14 cellular contexts compared by ENCODE assay signal in genomic region chr1:221810406-221810805, GRCh38.
DNase-seq lines count a peak whose midpoint lies in the region; ATAC-seq, FAIRE-seq and TF ChIP-seq lines count a peak whose summit lies in the region.
"Had no signal": no experiment of that assay in that cellular context is flagged by ENCODE, and none has a peak within 500 bp of the region (broad histone marks: within the 10 kb centered on the region; RNA-seq: fewer than 3 reads in every experiment).

No MANE protein-coding gene starts in this region.

- H3K27me3 ChIP-seq in keratinocyte (ENCODE audit: control insufficient read depth, extremely low read depth, insufficient read depth, low read length) (no peaks in the 10 kb centered on the region), ascending aorta (no peaks in the 10 kb centered on the region)
- H3K27me3 ChIP-seq: thyroid gland had no signal

- H3K4me3 ChIP-seq in keratinocyte (ENCODE audit: control insufficient read depth in 2 of 3, extremely low read depth in 1 of 3, insufficient read depth in 2 of 3, low read depth in 1 of 3, low read length in 3 of 3) (no peak overlapping the region), ascending aorta (no peak overlapping the region)
- H3K4me3 ChIP-seq: psoas muscle, thyroid gland had no signal

- peak overlapping the region; percentile 33 for H3K4me2 ChIP-seq in keratinocyte (ENCODE audit: control insufficient read depth, extremely low read depth, insufficient read depth, low read depth, low read length)

- no peaks in the 10 kb centered on the region for H4K20me1 ChIP-seq in keratinocyte (ENCODE audit: control insufficient read depth, extremely low read depth, insufficient read depth, low read length)

- H3K9me3 ChIP-seq in keratinocyte (ENCODE audit: control insufficient read depth, low read depth, low read length) (no peaks in the 10 kb centered on the region), ascending aorta (no peaks in the 10 kb centered on the region)
- H3K9me3 ChIP-seq: psoas muscle, thyroid gland had no signal

- H3K4me1 ChIP-seq in keratinocyte (ENCODE audit: control insufficient read depth, extremely low read depth, insufficient read depth, low read length): peaks cover 25% of the 10 kb centered on the region
- no peaks in the 10 kb centered on the region for H3K4me1 ChIP-seq in ascending aorta
- H3K4me1 ChIP-seq: psoas muscle, thyroid gland had no signal

- intact Hi-C loops in ascending aorta (cut with DNase I): no loop called here

- DNase-seq in AG20443 (ENCODE audit: low spot score) (peak; percentile 47), HS-27A (ENCODE audit: low read depth) (peak; percentile 66), astrocyte of the hippocampus (ENCODE audit: low read depth, low spot score) (peak; percentile 42), keratinocyte (ENCODE audit: low read depth, low spot score) (no peak), NCI-H748 treated with DMSO at 0.1 percent for 48 hours (lab: John Stamatoyannopoulos, UW) (no peak), ascending aorta (ENCODE audit: low spot score in 2 of 2) (no peak), NCI-H128 (lab: John Stamatoyannopoulos, UW; ENCODE audit: unreplicated experiment) (no peak)
- DNase-seq: activated CD8-positive, alpha-beta memory T cell treated with anti-CD3 and anti-CD28 coated beads, Interleukin-2, amount 50 U/mL, for 4 hours; cerebellar nuclear complex; head of caudate nucleus; NCI-H1092; psoas muscle; thyroid gland had no signal

- peak overlapping the region; percentile 19 for H3K27ac ChIP-seq in keratinocyte (ENCODE audit: control insufficient read depth, insufficient read depth, low read length)
- no peak overlapping the region for H3K27ac ChIP-seq in ascending aorta
- H3K27ac ChIP-seq: psoas muscle, thyroid gland had no signal

- H3K79me2 ChIP-seq in keratinocyte (ENCODE audit: control insufficient read depth, insufficient read depth, low read length): no peaks in the 10 kb centered on the region

- H3K9ac ChIP-seq in keratinocyte (ENCODE audit: control insufficient read depth, extremely low read depth, insufficient read depth, low read length): no peak overlapping the region

- peak; percentile 84 for FAIRE-seq in keratinocyte (lab: Jason Lieb, UNC)

- no peak for ATAC-seq in HG02588 (IDR thresholded peaks at IDR 0.05; ENCODE audit: unreplicated experiment)
- ATAC-seq: psoas muscle had no signal

- no peaks in the 10 kb centered on the region for H3K36me3 ChIP-seq in keratinocyte (ENCODE audit: control insufficient read depth in 2 of 2, extremely low read depth in 1 of 2, insufficient read depth in 2 of 2, low read length in 2 of 2)
- H3K36me3 ChIP-seq in ascending aorta: no peaks in the 10 kb centered on the region
- H3K36me3 ChIP-seq: thyroid gland had no signal

- TF ChIP-seq CTCF in keratinocyte (optimal IDR thresholded peaks at IDR 0.05 in 1 of 3, IDR thresholded peaks at IDR 0.05 in 1 of 3, conservative IDR thresholded peaks at IDR 0.05 in 1 of 3; ENCODE audit: extremely low read depth in 1 of 3, insufficient read depth in 2 of 3, low read length in 3 of 3): no peak
- no peak for TF ChIP-seq CTCF in ascending aorta (IDR thresholded peaks at IDR 0.05)

- dilution Hi-C loops in keratinocyte (cut with MboI; ENCODE audit: extremely low pct_ligation_motif_present, low sequenced_read_pairs): no loop called here

- H3K9me1 ChIP-seq in keratinocyte (ENCODE audit: control insufficient read depth, extremely low read depth, insufficient read depth, low read length): no peaks in the 10 kb centered on the region

- no peak overlapping the region for H2AFZ ChIP-seq in keratinocyte (ENCODE audit: control insufficient read depth, low read length)

Comparison
In these comparisons a context has a peak if more than half of its experiments do, and no peak if none do; other contexts are left out.
1. DNase-seq: peak in AG20443 (single experiment), HS-27A (single experiment) and astrocyte of the hippocampus (single experiment); none in keratinocyte (single experiment), NCI-H748 treated with DMSO at 0.1 percent for 48 hours (single experiment), ascending aorta (0 of 2) and NCI-H128 (single experiment).